ENCODE assay signal across 24 cellular contexts in the genomic region with DNA sequence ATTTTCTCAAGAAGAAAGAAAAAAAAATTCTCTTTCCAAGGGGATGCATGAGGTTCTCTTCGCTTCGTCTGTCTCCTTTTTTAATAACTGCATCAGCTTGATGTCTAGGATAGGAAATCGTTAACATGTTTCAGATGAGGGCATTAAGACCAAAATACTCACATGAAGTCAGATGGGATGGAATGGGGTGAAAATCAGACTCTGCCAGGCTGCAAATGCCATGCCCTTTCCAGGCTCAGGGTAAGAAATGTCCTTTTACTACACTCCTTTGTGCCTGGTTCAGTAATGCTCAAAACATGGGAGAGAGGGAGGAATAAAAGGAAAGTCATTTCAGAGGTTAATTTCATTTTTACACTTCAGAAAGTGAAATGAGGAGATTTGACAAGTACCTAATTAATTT.
"Had no signal": no experiment of that assay in that cellular context is flagged by ENCODE, and none has a peak within 500 bp of the region (broad histone marks: within the 10 kb centered on the region; RNA-seq: fewer than 3 reads in every experiment).

No MANE protein-coding gene starts in this region.

- H3K36me3 ChIP-seq: breast epithelium, Peyer's patch had no signal

- H3K9me3 ChIP-seq: Peyer's patch had no signal

- H3K27me3 ChIP-seq: Peyer's patch had no signal

- ATAC-seq: activated T-cell treated with anti-CD3 and anti-CD28 coated beads, Interleukin-2, amount 50 U/mL, for 4 hours; activated T-helper 17 cell treated with anti-CD3 and anti-CD28 coated beads, Interleukin-2, amount 50 U/mL, for 72 hours; T-helper 17 cell had no signal

- H3K4me3 ChIP-seq: breast epithelium, Peyer's patch had no signal

- DNase-seq: activated B cell treated with CpG ODN at 0.5 μM for 24 hours; activated CD4-positive, alpha-beta memory T cell treated with anti-CD3 and anti-CD28 coated beads for 36 hours; activated CD4-positive, alpha-beta T cell treated with anti-CD3 and anti-CD28 coated beads for 1 hour; activated CD4-positive, alpha-beta T cell treated with anti-CD3 and anti-CD28 coated beads, Interleukin-2, amount 10 ng/mL, durations not matched to agents 7 days and 5 days; activated CD8-positive, alpha-beta memory T cell treated with anti-CD3 and anti-CD28 coated beads for 24 hours; activated gamma-delta T cell; activated naive CD4-positive, alpha-beta T cell treated with anti-CD3 and anti-CD28 coated beads for 36 hours; activated T-cell treated with anti-CD3 and anti-CD28 coated beads, Interleukin-2, amount 50 U/mL, for 4 hours; amygdala; IMR-90; KBM-7; NCI-H1048; NCI-H146; NCI-H187 treated with DMSO at 0.1 percent for 48 hours; NCI-H2081 treated with DMSO at 0.1 percent for 48 hours; NCI-H446; NCI-H524; Peyer's patch; SHP77 treated with DMSO at 0.1 percent for 48 hours; T-helper 17 cell; T-helper 9 cell had no signal

- H3K4me1 ChIP-seq: breast epithelium, Peyer's patch had no signal

- H3K27ac ChIP-seq: breast epithelium, Peyer's patch, RWPE1 had no signal
